Comparison of ENCODE assay signal across 4 cellular contexts in the genomic region with DNA sequence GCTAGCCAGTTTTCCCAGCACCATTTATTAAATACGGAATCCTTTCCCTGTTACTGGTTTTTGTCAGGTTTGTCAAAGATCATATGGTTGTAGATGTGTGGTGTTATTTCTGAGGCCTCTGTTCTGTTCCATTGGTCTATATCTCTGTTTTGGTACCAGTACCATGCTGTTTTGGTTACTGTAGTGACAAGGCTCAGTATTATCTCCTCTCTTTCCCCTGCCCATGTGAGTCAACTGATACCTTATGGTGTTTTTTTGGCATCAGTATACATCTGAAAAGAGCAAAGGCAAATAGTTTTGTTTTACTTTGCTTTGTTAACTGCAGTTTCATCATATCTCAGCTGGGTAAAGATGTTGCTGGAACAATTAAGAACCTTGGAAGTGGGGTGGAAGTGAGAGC. TPM values are rescaled to one million over a fixed set of nuclear protein-coding genes. Genes with fewer than 3 reads are reported as not detected.
"Had no signal": no experiment of that assay in that cellular context is flagged by ENCODE, and none has a peak within 500 bp of the region (broad histone marks: within the 10 kb centered on the region; RNA-seq: fewer than 3 reads in every experiment).

No MANE protein-coding gene starts in this region.

RNA-seq across cellular contexts. Expression of a gene that starts 41.3 kb away (rescaled TPM):
- total RNA-seq: LHCN-M2, OCI-LY7, RPMI7951, SJSA1 had no signal
